Comparison of ENCODE assay signal across 1 cellular context in genomic region chr6:63571883-63572732, GRCh38.
TF ChIP-seq lines count a peak whose summit lies in the region.

LOC128125822 (plus strand) TSS chr6:63572480.
PTP4A1 (plus strand) TSS chr6:63572480; CDS start chr6:63576881, 4,401 bp downstream.

TF ChIP-seq in K562, 482 proteins besides CTCF, POLR2A, EP300 and RAD21 (continued from another document and continues in another):
- TF ChIP-seq, protein P1, sequence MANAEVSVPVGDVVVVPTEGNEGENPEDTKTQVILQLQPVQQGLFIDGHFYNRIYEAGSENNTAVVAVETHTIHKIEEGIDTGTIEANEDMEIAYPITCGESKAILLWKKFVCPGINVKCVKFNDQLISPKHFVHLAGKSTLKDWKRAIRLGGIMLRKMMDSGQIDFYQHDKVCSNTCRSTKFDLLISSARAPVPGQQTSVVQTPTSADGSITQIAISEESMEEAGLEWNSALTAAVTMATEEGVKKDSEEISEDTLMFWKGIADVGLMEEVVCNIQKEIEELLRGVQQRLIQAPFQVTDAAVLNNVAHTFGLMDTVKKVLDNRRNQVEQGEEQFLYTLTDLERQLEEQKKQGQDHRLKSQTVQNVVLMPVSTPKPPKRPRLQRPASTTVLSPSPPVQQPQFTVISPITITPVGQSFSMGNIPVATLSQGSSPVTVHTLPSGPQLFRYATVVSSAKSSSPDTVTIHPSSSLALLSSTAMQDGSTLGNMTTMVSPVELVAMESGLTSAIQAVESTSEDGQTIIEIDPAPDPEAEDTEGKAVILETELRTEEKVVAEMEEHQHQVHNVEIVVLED (CRISPR knock-in tag; IDR thresholded peaks at IDR 0.05) = peak; percentile 80
- TF ChIP-seq NCOA1 (IDR thresholded peaks at IDR 0.05; ENCODE audit: low read depth) (peak; percentile 45; the same call in 1 of the 2 replicates), BRD9 (IDR thresholded peaks at IDR 0.05; ENCODE audit: low read depth, partially characterized antibody) (peak; percentile 29), SP1 (CRISPR knock-in tag; IDR thresholded peaks at IDR 0.05) (peak; percentile 88), WHSC1 (IDR thresholded peaks at IDR 0.05; ENCODE audit: low read length) (no peak), HMG20B (CRISPR knock-in tag; IDR thresholded peaks at IDR 0.05) (no peak), ZSCAN29 (IDR thresholded peaks at IDR 0.05) (peak; percentile 21; the same call in 1 of the 2 replicates), ELK3 (CRISPR knock-in tag; IDR thresholded peaks at IDR 0.05) (no peak), ZNF584 (CRISPR knock-in tag; IDR thresholded peaks at IDR 0.05; ENCODE audit: low read depth) (peak; percentile 69; the same call in 1 of the 2 replicates), SMARCA4 (IDR thresholded peaks at IDR 0.05) (peak; percentile 52; the same call in 1 of the 2 replicates), TAL1 (IDR thresholded peaks at IDR 0.05) (no peak), ZSCAN32 (CRISPR knock-in tag; IDR thresholded peaks at IDR 0.05) (no peak), NKRF (IDR thresholded peaks at IDR 0.05; ENCODE audit: borderline replicate concordance) (no peak), MGA (IDR thresholded peaks at IDR 0.05) (peak; percentile 94), POLR2AphosphoS5 (IDR thresholded peaks at IDR 0.05; ENCODE audit: control insufficient read depth, insufficient read depth, low read depth, low read length) (peak; percentile 80), POLR2G (IDR thresholded peaks at IDR 0.05; ENCODE audit: low read depth, low read length) (peak; percentile 97), RNF2 (IDR thresholded peaks at IDR 0.05) (no peak), TRIM24 (IDR thresholded peaks at IDR 0.05) (peak in 1 of 2 experiments; percentile 85; a peak in 2 of 4 replicates), ZNF668 (CRISPR knock-in tag; IDR thresholded peaks at IDR 0.05) (no peak), ZNF165 (CRISPR knock-in tag; IDR thresholded peaks at IDR 0.05; ENCODE audit: borderline replicate concordance) (no peak), TAF7 (tag; IDR thresholded peaks at IDR 0.05) (0 out of 2 replicates have a peak, but pooled peaks have one; percentile 37), GABPA (tag; conservative IDR thresholded peaks at IDR 0.05; ENCODE audit: low read depth) (no peak; the same call in 1 of the 2 replicates), KDM2B (CRISPR knock-in tag; IDR thresholded peaks at IDR 0.05) (no peak), ZNF134 (CRISPR knock-in tag; conservative IDR thresholded peaks at IDR 0.05) (no peak), GABPB2 (CRISPR knock-in tag; conservative IDR thresholded peaks at IDR 0.05) (no peak), PTTG1 (tag; IDR thresholded peaks at IDR 0.05; ENCODE audit: low read depth) (no peak), SMARCC2 (IDR thresholded peaks at IDR 0.05; ENCODE audit: low read depth) (no peak), MYBL2 (IDR thresholded peaks at IDR 0.05; ENCODE audit: low read depth) (no peak), MYBL2 (CRISPR knock-in tag; IDR thresholded peaks at IDR 0.05; ENCODE audit: borderline replicate concordance) (no peak), BHLHE40 (IDR thresholded peaks at IDR 0.05; ENCODE audit: low read length) (no peak), POLR2AphosphoS2 (IDR thresholded peaks at IDR 0.05; ENCODE audit: low read length) (no peak), NFRKB (IDR thresholded peaks at IDR 0.05; ENCODE audit: low read depth) (peak; percentile 38; the same call in 1 of the 2 replicates), SIRT6 (IDR thresholded peaks at IDR 0.05; ENCODE audit: low read depth, low read length) (no peak), ZC3H8 (IDR thresholded peaks at IDR 0.05) (no peak), ZNF717 (CRISPR knock-in tag; IDR thresholded peaks at IDR 0.05) (no peak), CHAMP1 (IDR thresholded peaks at IDR 0.05) (no peak), ZNF324 (CRISPR knock-in tag; IDR thresholded peaks at IDR 0.05) (no peak), ATF7 (IDR thresholded peaks at IDR 0.05) (peak; percentile 89)
- TF ChIP-seq, protein P2, sequence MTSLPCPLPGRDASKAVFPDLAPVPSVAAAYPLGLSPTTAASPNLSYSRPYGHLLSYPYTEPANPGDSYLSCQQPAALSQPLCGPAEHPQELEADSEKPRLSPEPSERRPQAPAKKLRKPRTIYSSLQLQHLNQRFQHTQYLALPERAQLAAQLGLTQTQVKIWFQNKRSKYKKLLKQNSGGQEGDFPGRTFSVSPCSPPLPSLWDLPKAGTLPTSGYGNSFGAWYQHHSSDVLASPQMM (CRISPR knock-in tag; IDR thresholded peaks at IDR 0.05) = no peak
- TF ChIP-seq, protein P3, sequence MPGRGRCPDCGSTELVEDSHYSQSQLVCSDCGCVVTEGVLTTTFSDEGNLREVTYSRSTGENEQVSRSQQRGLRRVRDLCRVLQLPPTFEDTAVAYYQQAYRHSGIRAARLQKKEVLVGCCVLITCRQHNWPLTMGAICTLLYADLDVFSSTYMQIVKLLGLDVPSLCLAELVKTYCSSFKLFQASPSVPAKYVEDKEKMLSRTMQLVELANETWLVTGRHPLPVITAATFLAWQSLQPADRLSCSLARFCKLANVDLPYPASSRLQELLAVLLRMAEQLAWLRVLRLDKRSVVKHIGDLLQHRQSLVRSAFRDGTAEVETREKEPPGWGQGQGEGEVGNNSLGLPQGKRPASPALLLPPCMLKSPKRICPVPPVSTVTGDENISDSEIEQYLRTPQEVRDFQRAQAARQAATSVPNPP (IDR thresholded peaks at IDR 0.05; ENCODE audit: borderline replicate concordance, insufficient read depth, insufficient read length) = no peak
